In the genomic region with DNA sequence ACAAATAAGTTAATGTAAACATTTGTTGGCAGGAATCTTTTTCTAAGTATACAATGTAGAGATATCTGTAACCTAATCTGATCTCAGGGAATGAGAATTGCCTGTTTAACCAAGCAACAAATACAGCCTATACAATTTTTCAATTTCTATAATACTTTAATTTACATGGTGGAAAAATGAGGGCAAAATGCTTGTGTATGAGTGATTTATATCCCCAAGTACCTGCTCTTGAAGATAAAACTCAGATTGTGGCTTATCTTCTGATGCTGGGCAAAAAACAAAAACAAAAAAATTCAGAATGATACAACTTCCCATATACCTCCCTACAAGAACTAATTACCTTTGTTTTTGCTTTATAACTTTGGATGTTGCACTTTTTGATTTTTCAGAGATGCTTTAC, we compare ENCODE assay signal across 10 cellular contexts. TPM values are rescaled to one million over a fixed set of nuclear protein-coding genes. Genes with fewer than 3 reads are reported as not detected.
DNase-seq lines count a peak whose midpoint lies in the region; ATAC-seq and TF ChIP-seq lines count a peak whose summit lies in the region.
"Had no signal": no experiment of that assay in that cellular context is flagged by ENCODE, and none has a peak within 500 bp of the region (broad histone marks: within the 10 kb centered on the region; RNA-seq: fewer than 3 reads in every experiment).

No MANE protein-coding gene starts in this region.

- H3K27ac Mint-ChIP-seq in GM23338, result no peak overlapping the region
- peak overlapping the region; percentile 58 for H3K27ac Mint-ChIP-seq in chondrocyte (ENCODE audit: unreplicated experiment)
- peak overlapping the region; percentile 28 for H3K27ac Mint-ChIP-seq in nephron progenitor cell

- H3K79me2 ChIP-seq in GM23338 (replicated peaks; ENCODE audit: insufficient read depth), result peaks cover 89% of the 10 kb centered on the region

- H3K4me1 Mint-ChIP-seq in GM23338 (peaks cover 53% of the 10 kb centered on the region), chondrocyte (ENCODE audit: low read depth) (peaks cover 65% of the 10 kb centered on the region), nephron progenitor cell (peaks cover 75% of the 10 kb centered on the region)

- H3K4me2 ChIP-seq in GM23338, result peak overlapping the region; percentile 88

- H3K27me3 ChIP-seq in GM23338 (ENCODE audit: insufficient read depth), result no peaks in the 10 kb centered on the region
- H3K27me3 ChIP-seq in MG63, result no peaks in the 10 kb centered on the region

- no peaks in the 10 kb centered on the region for H3K9me2 ChIP-seq in GM23338 (ENCODE audit: insufficient read depth)

- H2AFZ ChIP-seq in GM23338, result no peak overlapping the region

- H3K36me3 ChIP-seq in GM23338 (ENCODE audit: insufficient read depth) (no peaks in the 10 kb centered on the region), MG63 (peaks cover 25% of the 10 kb centered on the region)

- no peak overlapping the region for H3K27ac ChIP-seq in GM23338 (ENCODE audit: low read depth)

- no peaks in the 10 kb centered on the region for H3K9me3 ChIP-seq in MG63

- no peak for TF ChIP-seq CTCF in GM23338 (conservative IDR thresholded peaks at IDR 0.05; ENCODE audit: low read depth in 2 of 2)
- TF ChIP-seq CTCF in chondrocyte (IDR thresholded peaks at IDR 0.05), result no peak
- TF ChIP-seq CTCF in nephron progenitor cell (IDR thresholded peaks at IDR 0.05), result no peak

- H3K27me3 Mint-ChIP-seq in GM23338 (ENCODE audit: insufficient read depth, low read depth, poor library complexity) (peaks cover 10% of the 10 kb centered on the region), chondrocyte (ENCODE audit: low read depth) (no peaks in the 10 kb centered on the region), nephron progenitor cell (ENCODE audit: low read depth, poor library complexity) (no peaks in the 10 kb centered on the region)

- H3K36me3 Mint-ChIP-seq in GM23338 (ENCODE audit: low read depth), result peaks cover 17% of the 10 kb centered on the region
- H3K36me3 Mint-ChIP-seq in chondrocyte (ENCODE audit: low read depth), result peaks cover 5% of the 10 kb centered on the region
- H3K36me3 Mint-ChIP-seq in nephron progenitor cell (ENCODE audit: low read depth), result peaks cover 32% of the 10 kb centered on the region

- ATAC-seq in GM23338, result no peak

- H3K4me1 ChIP-seq in GM23338 (ENCODE audit: insufficient read depth), result peaks cover 53% of the 10 kb centered on the region

- H4K20me1 ChIP-seq in GM23338 (replicated peaks; ENCODE audit: insufficient read depth), result peaks cover 21% of the 10 kb centered on the region; the same call in 1 of the 2 replicates

- DNase-seq in GM23338 (ENCODE audit: low spot score) (no peak), MG63 (no peak), chondrocyte (ENCODE audit: low spot score) (no peak), nephron progenitor cell (no peak), inferior parietal cortex (ENCODE audit: extremely low spot score) (no peak), NCI-H1048 (lab: John Stamatoyannopoulos, UW) (no peak), NOMO-1 treated with DMSO at 0.1 percent for 48 hours (lab: John Stamatoyannopoulos, UW; ENCODE audit: unreplicated experiment) (no peak)
- DNase-seq: NCI-H1092 treated with DMSO at 0.1 percent for 48 hours; occipital lobe; stimulated activated naive CD4-positive, alpha-beta T cell treated with Interleukin-2 at 50 U/mL for 16 hours had no signal

- H3K4me3 Mint-ChIP-seq in GM23338 (peak overlapping the region; percentile 95), chondrocyte (ENCODE audit: unreplicated experiment) (peak overlapping the region; percentile 97), nephron progenitor cell (peak overlapping the region; percentile 98)

- H3K9me3 Mint-ChIP-seq in GM23338 (no peaks in the 10 kb centered on the region), chondrocyte (ENCODE audit: low read depth) (no peaks in the 10 kb centered on the region), nephron progenitor cell (no peaks in the 10 kb centered on the region)

- H3K4me3 ChIP-seq in GM23338 (peak overlapping the region; percentile 71), MG63 (peak overlapping the region; percentile 98; the same call in 1 of the 2 replicates)

- H3F3A ChIP-seq in GM23338 (replicated peaks; ENCODE audit: low read depth), result 0 out of 2 replicates have a peak, but pooled peaks cover 3% of the 10 kb centered on the region

TF ChIP-seq in GM23338, 12 proteins besides CTCF, POLR2A, EP300 and RAD21 (continues in another document):
- TF ChIP-seq JUNB (IDR thresholded peaks at IDR 0.05; ENCODE audit: unreplicated experiment) (no peak), NANOG (IDR thresholded peaks at IDR 0.05; ENCODE audit: borderline replicate concordance) (no peak), STAT1 (IDR thresholded peaks at IDR 0.05; ENCODE audit: unreplicated experiment) (no peak), CREB1 (CRISPR knock-in tag; IDR thresholded peaks at IDR 0.05; ENCODE audit: low read depth) (no peak), POLR2AphosphoS5 (IDR thresholded peaks at IDR 0.05; ENCODE audit: low read depth) (no peak), ZNF114 (CRISPR knock-in tag; IDR thresholded peaks at IDR 0.05) (no peak)
- TF ChIP-seq, protein P1, sequence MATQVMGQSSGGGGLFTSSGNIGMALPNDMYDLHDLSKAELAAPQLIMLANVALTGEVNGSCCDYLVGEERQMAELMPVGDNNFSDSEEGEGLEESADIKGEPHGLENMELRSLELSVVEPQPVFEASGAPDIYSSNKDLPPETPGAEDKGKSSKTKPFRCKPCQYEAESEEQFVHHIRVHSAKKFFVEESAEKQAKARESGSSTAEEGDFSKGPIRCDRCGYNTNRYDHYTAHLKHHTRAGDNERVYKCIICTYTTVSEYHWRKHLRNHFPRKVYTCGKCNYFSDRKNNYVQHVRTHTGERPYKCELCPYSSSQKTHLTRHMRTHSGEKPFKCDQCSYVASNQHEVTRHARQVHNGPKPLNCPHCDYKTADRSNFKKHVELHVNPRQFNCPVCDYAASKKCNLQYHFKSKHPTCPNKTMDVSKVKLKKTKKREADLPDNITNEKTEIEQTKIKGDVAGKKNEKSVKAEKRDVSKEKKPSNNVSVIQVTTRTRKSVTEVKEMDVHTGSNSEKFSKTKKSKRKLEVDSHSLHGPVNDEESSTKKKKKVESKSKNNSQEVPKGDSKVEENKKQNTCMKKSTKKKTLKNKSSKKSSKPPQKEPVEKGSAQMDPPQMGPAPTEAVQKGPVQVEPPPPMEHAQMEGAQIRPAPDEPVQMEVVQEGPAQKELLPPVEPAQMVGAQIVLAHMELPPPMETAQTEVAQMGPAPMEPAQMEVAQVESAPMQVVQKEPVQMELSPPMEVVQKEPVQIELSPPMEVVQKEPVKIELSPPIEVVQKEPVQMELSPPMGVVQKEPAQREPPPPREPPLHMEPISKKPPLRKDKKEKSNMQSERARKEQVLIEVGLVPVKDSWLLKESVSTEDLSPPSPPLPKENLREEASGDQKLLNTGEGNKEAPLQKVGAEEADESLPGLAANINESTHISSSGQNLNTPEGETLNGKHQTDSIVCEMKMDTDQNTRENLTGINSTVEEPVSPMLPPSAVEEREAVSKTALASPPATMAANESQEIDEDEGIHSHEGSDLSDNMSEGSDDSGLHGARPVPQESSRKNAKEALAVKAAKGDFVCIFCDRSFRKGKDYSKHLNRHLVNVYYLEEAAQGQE (IDR thresholded peaks at IDR 0.05; ENCODE audit: unreplicated experiment), result no peak

RNA-seq across cellular contexts. Expression of gene CNOT2, which starts 2.2 kb away (rescaled TPM):
- total RNA-seq in GM23338 (2014; rRNA removed; shearing (Covaris generic)), result 124 and 152 TPM in 2 replicates
- 80.2 and 110 TPM in 2 replicates for polyA plus RNA-seq in GM23338 (2016; fragmentation: Nextera tagmentation; extraction: Ambion mirVana)
- total RNA-seq in MG63 (2014; rRNA removed; shearing (Covaris generic); ENCODE audit: low replicate concordance), result 93.4 and 124 TPM in 2 replicates
- total RNA-seq in chondrocyte, result 48.7 to 67.2 TPM (median 51.6 TPM) in 3 replicates
